In genomic region chr11:830295-831131, GRCh38 we compare ENCODE assay signal across 8 cellular contexts. TPM values are rescaled to one million over a fixed set of nuclear protein-coding genes. Genes with fewer than 3 reads are reported as not detected.
A peak's percentile ranks its signal among the peaks of the same experiment; 100 is the strongest.
DNase-seq lines count a peak whose midpoint lies in the region; ATAC-seq and TF ChIP-seq lines count a peak whose summit lies in the region.

No MANE protein-coding gene starts in this region.

- peaks cover 20% of the 10 kb centered on the region for H3K36me3 ChIP-seq in WERI-Rb-1

- peak; percentile 44 for ATAC-seq in left lobe of liver
- no peak for ATAC-seq in GM18519 (IDR thresholded peaks at IDR 0.05; ENCODE audit: low FRiP score, unreplicated experiment)

- in situ Hi-C loops in GM13977 (cut with MboI; ENCODE audit: low pct_unique_long_range_greater_than_20kb, low sequenced_read_pairs, unreplicated experiment): no loop called here

- no peaks in the 10 kb centered on the region for H3K27me3 ChIP-seq in WERI-Rb-1 (ENCODE audit: insufficient read depth, low read depth, severe bottlenecking)

- no peaks in the 10 kb centered on the region for H3K9me3 ChIP-seq in WERI-Rb-1 (ENCODE audit: severe bottlenecking)

- DNase-seq in GM13977 (ENCODE audit: low spot score) (peak; percentile 89), NAMALWA (ENCODE audit: low spot score) (peak; percentile 80), WERI-Rb-1 (peak; percentile 87), dermis blood vessel endothelial cell (peak; percentile 82), left lobe of liver (ENCODE audit: low spot score) (peak; percentile 80), HPDE6-E6E7 (ENCODE audit: extremely low spot score) (no peak)
- DNase-seq in stimulated activated CD8-positive, alpha-beta memory T cell treated with anti-CD3 and anti-CD28 coated beads, Interleukin-7, amount 100 ng/mL, for 4 hours (ENCODE audit: low read depth in 2 of 2): peak; percentile 30 to 63

- peak overlapping the region; percentile 51 for H3K4me3 ChIP-seq in WERI-Rb-1 (ENCODE audit: low read depth, low read length)

- peak overlapping the region; percentile 97 for H3K27ac ChIP-seq in WERI-Rb-1

- no peak for TF ChIP-seq CTCF in GM13977 (IDR thresholded peaks at IDR 0.05; ENCODE audit: extremely low read depth, insufficient read depth, missing control alignments)
- no peak for TF ChIP-seq CTCF in WERI-Rb-1 (IDR thresholded peaks at IDR 0.05; ENCODE audit: low read depth, low read length)

RNA-seq across cellular contexts. Expression of gene CD151, which starts 2.2 kb away (rescaled TPM):
- total RNA-seq in dermis blood vessel endothelial cell (700 and 712 TPM in 2 replicates), left lobe of liver (120 TPM)

RNA-seq across cellular contexts. Expression of gene CRACR2B, which starts 2.8 kb away (rescaled TPM):
- total RNA-seq in dermis blood vessel endothelial cell: 27.5 and 29.8 TPM in 2 replicates
- 3.5 TPM for total RNA-seq in left lobe of liver

RNA-seq across cellular contexts. Expression of gene PNPLA2, which starts 11.8 kb away (rescaled TPM):
- total RNA-seq in dermis blood vessel endothelial cell (41.4 and 76.9 TPM in 2 replicates), left lobe of liver (107 TPM)

RNA-seq across cellular contexts. Expression of gene POLR2L, which starts 11.8 kb away (rescaled TPM):
- total RNA-seq in dermis blood vessel endothelial cell: 81.9 and 193 TPM in 2 replicates
- 81.5 TPM for total RNA-seq in left lobe of liver

RNA-seq across cellular contexts. Expression of gene TSPAN4, which starts 12.1 kb away (rescaled TPM):
- 167 and 179 TPM in 2 replicates for total RNA-seq in dermis blood vessel endothelial cell
- total RNA-seq in left lobe of liver: 17.1 TPM
